8 cellular contexts compared by ENCODE assay signal in genomic region chr14:95265106-95266094, GRCh38. TPM values are rescaled to one million over a fixed set of nuclear protein-coding genes. Genes with fewer than 3 reads are reported as not detected.
DNase-seq lines count a peak whose midpoint lies in the region; ATAC-seq and TF ChIP-seq lines count a peak whose summit lies in the region.

No MANE protein-coding gene starts in this region.

- CTCF ChIA-PET in BJ (lab: Yijun Ruan, JAX), result no interaction called here
- CTCF ChIA-PET in CD8-positive, alpha-beta memory T cell (lab: Charles Lee), result no interaction called here

- no peaks in the 10 kb centered on the region for H3K27me3 ChIP-seq in BJ (ENCODE audit: control insufficient read depth, insufficient read depth, low read length)
- no peaks in the 10 kb centered on the region for H3K27me3 ChIP-seq in CD8-positive, alpha-beta memory T cell (ENCODE audit: insufficient read depth, low read length, poor library complexity, severe bottlenecking)

- no peaks in the 10 kb centered on the region for H3K9me3 Mint-ChIP-seq in CD8-positive, alpha-beta memory T cell

- DNase-seq in BJ (ENCODE audit: low read depth) (peak; percentile 37), NCI-H2196 (lab: John Stamatoyannopoulos, UW; ENCODE audit: unreplicated experiment) (peak; percentile 64), activated T-cell treated with anti-CD3 and anti-CD28 coated beads for 48 hours (ENCODE audit: low read depth) (peak; percentile 34), glomerular endothelial cell (ENCODE audit: extremely low read depth, low read depth, low spot score) (peak; percentile 96), skeletal muscle cell (ENCODE audit: low read depth) (peak; percentile 96)
- DNase-seq in CD8-positive, alpha-beta memory T cell, result no peak

- no peaks in the 10 kb centered on the region for H3K9me3 ChIP-seq in CD8-positive, alpha-beta memory T cell (ENCODE audit: low read length)

- peak overlapping the region in 1 of 7 donors; percentile 33 for H3K4me3 Mint-ChIP-seq in CD8-positive, alpha-beta memory T cell

- no peak for TF ChIP-seq CTCF in BJ (IDR thresholded peaks at IDR 0.05; ENCODE audit: insufficient read depth, low read depth, low read length)

- H3K36me3 Mint-ChIP-seq in CD8-positive, alpha-beta memory T cell, result no peaks in the 10 kb centered on the region

- POLR2A ChIA-PET in BJ (lab: Charles Lee), result interaction anchor here (0.6 kb wide), 1 partner anchor 14 kb away, joined by 3 read pairs; no protein-coding TSS in a partner anchor
- POLR2A ChIA-PET in CD8-positive, alpha-beta memory T cell (lab: Charles Lee), result no interaction called here

- peak; percentile 96 for ATAC-seq in GM18907 (IDR thresholded peaks at IDR 0.05; ENCODE audit: unreplicated experiment)
- ATAC-seq in HG03097 (IDR thresholded peaks at IDR 0.05; ENCODE audit: low FRiP score, unreplicated experiment), result peak; percentile 92

- H3K4me1 ChIP-seq in CD8-positive, alpha-beta memory T cell (ENCODE audit: insufficient read depth, low read length), result no peaks in the 10 kb centered on the region

- peaks cover 3 to 5% of the 10 kb centered on the region in 2 donors for H3K27me3 Mint-ChIP-seq in CD8-positive, alpha-beta memory T cell

- H3K4me3 ChIP-seq in BJ (ENCODE audit: low read depth, low read length) (no peak overlapping the region), skeletal muscle cell (ENCODE audit: low read depth, low read length) (no peak overlapping the region)
- no peak overlapping the region for H3K4me3 ChIP-seq in CD8-positive, alpha-beta memory T cell (ENCODE audit: low read length)

- H3K27ac Mint-ChIP-seq in CD8-positive, alpha-beta memory T cell, result no peak overlapping the region

- no peaks in the 10 kb centered on the region for H3K36me3 ChIP-seq in BJ (ENCODE audit: control insufficient read depth, insufficient read depth, low read length)
- H3K36me3 ChIP-seq in CD8-positive, alpha-beta memory T cell (ENCODE audit: insufficient read depth, low read length), result no peaks in the 10 kb centered on the region

- H3K27ac ChIP-seq in CD8-positive, alpha-beta memory T cell (ENCODE audit: low read depth, low read length), result no peak overlapping the region

- peaks cover 8 to 23% (median 22%) of the 10 kb centered on the region in 3 donors for H3K4me1 Mint-ChIP-seq in CD8-positive, alpha-beta memory T cell

RNA-seq across cellular contexts. Expression of gene CLMN, which starts 54.3 kb away (rescaled TPM):
- polyA plus RNA-seq in BJ (2011; rRNA removed), result 0.13 and 0.27 TPM in 2 replicates
- polyA minus RNA-seq in BJ (2011; rRNA and poly(A)+ RNA removed), result 0.31 and 0.43 TPM in 2 replicates
- 2.6 and 3.0 TPM in 2 replicates for total RNA-seq in glomerular endothelial cell
- total RNA-seq in CD8-positive, alpha-beta memory T cell, result under 1 TPM; 0.29 to 0.72 TPM
- 0.15 TPM for polyA plus RNA-seq in CD8-positive, alpha-beta memory T cell

Comparison
In these comparisons a context has a peak if more than half of its experiments do, and no peak if none do; other contexts are left out.
1. DNase-seq: peak in BJ (single experiment), NCI-H2196 (single experiment), activated T-cell treated with anti-CD3 and anti-CD28 coated beads for 48 hours (single experiment), glomerular endothelial cell (single experiment) and skeletal muscle cell (single experiment); none in CD8-positive, alpha-beta memory T cell (0 of 5).